ENCODE assay signal across 30 cellular contexts in genomic region chr4:139275281-139275735, GRCh38.
"Had no signal": no experiment of that assay in that cellular context is flagged by ENCODE, and none has a peak within 500 bp of the region (broad histone marks: within the 10 kb centered on the region; RNA-seq: fewer than 3 reads in every experiment).

No MANE protein-coding gene starts in this region.

- H3K4me3 ChIP-seq: ascending aorta, breast epithelium, cardiac muscle cell, esophagus muscularis mucosa, gastrocnemius medialis, heart left ventricle had no signal

- H3K9me3 ChIP-seq: ascending aorta, breast epithelium, esophagus muscularis mucosa, gastrocnemius medialis, heart left ventricle had no signal

- H3K36me3 ChIP-seq: ascending aorta, breast epithelium, cardiac muscle cell, esophagus muscularis mucosa, gastrocnemius medialis, heart left ventricle, WERI-Rb-1 had no signal

- ATAC-seq: activated CD4-positive, CD25-positive, alpha-beta regulatory T cell treated with anti-CD3 and anti-CD28 coated beads, Interleukin-2, amount 50 U/mL, for 24 hours; activated naive CD4-positive, alpha-beta T cell treated with anti-CD3 and anti-CD28 coated beads, Interleukin-2, amount 50 U/mL, for 72 hours; activated T-cell treated with anti-CD3 and anti-CD28 coated beads, Interleukin-2, amount 50 U/mL, for 72 hours; effector memory CD8-positive, alpha-beta T cell; foreskin keratinocyte; gastrocnemius medialis; heart left ventricle; T-helper 17 cell had no signal

- H3K27ac ChIP-seq: ascending aorta, breast epithelium, cardiac muscle cell, esophagus muscularis mucosa, foreskin keratinocyte, gastrocnemius medialis, heart left ventricle, WERI-Rb-1 had no signal

- DNase-seq: activated B cell treated with CpG ODN at 0.5 μM for 24 hours; activated CD4-positive, alpha-beta memory T cell treated with anti-CD3 and anti-CD28 coated beads, Interleukin-2, amount 10 ng/mL, durations not matched to agents 7 days and 5 days; activated CD4-positive, alpha-beta T cell treated with anti-CD3 and anti-CD28 coated beads, Interleukin-2, amount 10 ng/mL, durations not matched to agents 24 days and 14 days; activated CD8-positive, alpha-beta memory T cell treated with anti-CD3 and anti-CD28 coated beads, Interleukin-2, amount 50 U/mL, for 48 hours; activated gamma-delta T cell; activated naive CD4-positive, alpha-beta T cell; activated naive CD4-positive, alpha-beta T cell treated with anti-CD3 and anti-CD28 coated beads, Interleukin-2, amount 10 ng/mL, durations not matched to agents 7 days and 5 days; activated naive CD8-positive, alpha-beta T cell treated with anti-CD3 and anti-CD28 coated beads, Interleukin-2, amount 10 ng/mL, durations not matched to agents 7 days and 5 days; activated T-cell treated with anti-CD3 and anti-CD28 coated beads for 4 hours; activated T-cell treated with anti-CD3 and anti-CD28 coated beads, Interleukin-2, amount 50 U/mL, for 24 hours; activated T-cell treated with anti-CD3 and anti-CD28 coated beads, Interleukin-2, amount 50 U/mL, for 72 hours; central memory CD4-positive, alpha-beta T cell; cortex of kidney; dermis blood vessel endothelial cell; effector CD4-positive, alpha-beta T cell; effector memory CD8-positive, alpha-beta T cell; erythroblast; foreskin keratinocyte; gastrocnemius medialis; glutamatergic neuron; heart left ventricle; T-helper 17 cell; T1000; WERI-Rb-1 had no signal

- H3K27me3 ChIP-seq: ascending aorta had no signal

- H3K4me1 ChIP-seq: foreskin keratinocyte, gastrocnemius medialis had no signal
